ENCODE assay signal across 20 cellular contexts in genomic region chr11:116868066-116868465, GRCh38. TPM values are rescaled to one million over a fixed set of nuclear protein-coding genes. Genes with fewer than 3 reads are reported as not detected.
A peak's percentile ranks its signal among the peaks of the same experiment; 100 is the strongest.
DNase-seq lines count a peak whose midpoint lies in the region; ATAC-seq and TF ChIP-seq lines count a peak whose summit lies in the region.
"Had no signal": no experiment of that assay in that cellular context is flagged by ENCODE, and none has a peak within 500 bp of the region (broad histone marks: within the 10 kb centered on the region; RNA-seq: fewer than 3 reads in every experiment).

No MANE protein-coding gene starts in this region.

- no peak overlapping the region for H3K9ac ChIP-seq in subcutaneous abdominal adipose tissue (ENCODE audit: low read length in 5 of 5)
- H3K9ac ChIP-seq: BLaER1 had no signal

- DNase-seq in CD4-positive, CD25-positive, alpha-beta regulatory T cell, result no peak
- DNase-seq in left ventricle myocardium superior (no peak), occipital lobe (lab: John Stamatoyannopoulos, UW) (no peak), foreskin keratinocyte (no peak)
- no peak for DNase-seq in activated naive CD4-positive, alpha-beta T cell treated with anti-CD3 and anti-CD28 coated beads, Interleukin-2, amount 50 U/mL, for 72 hours (ENCODE audit: low spot score in 2 of 2)
- DNase-seq: CD4-positive, alpha-beta T cell; IMR-90; KG1; MG63; NCI-H1105 treated with DMSO at 0.1 percent for 48 hours; NCI-H2029 treated with DMSO at 0.1 percent for 48 hours; NCI-H446 treated with DMSO at 0.1 percent for 48 hours; NCI-H526; NCI-H82; NK-92 treated with Interleukin-12 subunit alpha and Interleukin-12 subunit beta, amount 100 ng/mL, for 24 hours; PC-3 had no signal

- no peaks in the 10 kb centered on the region for H3K27me3 ChIP-seq in CD4-positive, CD25-positive, alpha-beta regulatory T cell (ENCODE audit: control insufficient read depth, insufficient read depth, low read length)
- H3K27me3 ChIP-seq in subcutaneous abdominal adipose tissue (ENCODE audit: control insufficient read depth in 5 of 5, insufficient read depth in 4 of 5, low read length in 5 of 5), result no peaks in the 10 kb centered on the region
- no peaks in the 10 kb centered on the region for H3K27me3 ChIP-seq in foreskin keratinocyte
- H3K27me3 ChIP-seq: BLaER1, MG63 had no signal

- H3K27ac ChIP-seq in CD4-positive, CD25-positive, alpha-beta regulatory T cell (ENCODE audit: insufficient read depth, low read length, poor library complexity, severe bottlenecking), result no peak overlapping the region
- H3K27ac ChIP-seq in cingulate gyrus (ENCODE audit: low read depth, low read length) (peak overlapping the region; percentile 70), subcutaneous abdominal adipose tissue (ENCODE audit: low read depth, low read length) (peak overlapping the region; percentile 76), foreskin keratinocyte (no peak overlapping the region)
- H3K27ac ChIP-seq: BLaER1 had no signal

- H3K36me3 Mint-ChIP-seq in CD4-positive, CD25-positive, alpha-beta regulatory T cell, result peaks cover 74% of the 10 kb centered on the region
- H3K36me3 Mint-ChIP-seq in activated naive CD4-positive, alpha-beta T cell treated with anti-CD3 and anti-CD28 coated beads, Interleukin-2, amount 50 U/mL, for 72 hours, result peaks cover 11 to 32% of the 10 kb centered on the region in 2 donors

- no peak for TF ChIP-seq CTCF in foreskin keratinocyte (conservative IDR thresholded peaks at IDR 0.05)

- no peak overlapping the region for H3K4me3 Mint-ChIP-seq in CD4-positive, CD25-positive, alpha-beta regulatory T cell
- H3K4me3 Mint-ChIP-seq: CD4-positive, alpha-beta T cell had no signal

- H3K9me3 Mint-ChIP-seq in CD4-positive, CD25-positive, alpha-beta regulatory T cell, result peaks cover 0 to 1% (median 0%) of the 10 kb centered on the region in 7 donors
- H3K9me3 Mint-ChIP-seq in activated naive CD4-positive, alpha-beta T cell treated with anti-CD3 and anti-CD28 coated beads, Interleukin-2, amount 50 U/mL, for 72 hours, result no peaks in the 10 kb centered on the region
- H3K9me3 Mint-ChIP-seq: CD4-positive, alpha-beta T cell had no signal

- H3K27ac Mint-ChIP-seq in CD4-positive, CD25-positive, alpha-beta regulatory T cell, result peak overlapping the region in 2 of 3 donors; percentile 29 to 58
- no peak overlapping the region for H3K27ac Mint-ChIP-seq in activated naive CD4-positive, alpha-beta T cell treated with anti-CD3 and anti-CD28 coated beads, Interleukin-2, amount 50 U/mL, for 72 hours
- H3K27ac Mint-ChIP-seq: CD4-positive, alpha-beta T cell had no signal

- intact Hi-C loops in left ventricle myocardium superior (cut with micrococcal nuclease), result no loop called here

- no peaks in the 10 kb centered on the region for H3K4me1 ChIP-seq in CD4-positive, CD25-positive, alpha-beta regulatory T cell (ENCODE audit: control insufficient read depth, insufficient read depth, low read length, poor library complexity, severe bottlenecking)
- peaks cover 4 to 45% (median 32%) of the 10 kb centered on the region in 5 donors for H3K4me1 ChIP-seq in subcutaneous abdominal adipose tissue (ENCODE audit: control insufficient read depth in 5 of 5, insufficient read depth in 5 of 5, low read length in 5 of 5)
- peaks cover 17% of the 10 kb centered on the region for H3K4me1 ChIP-seq in foreskin keratinocyte
- H3K4me1 ChIP-seq: BLaER1 had no signal

- H3K27me3 Mint-ChIP-seq in CD4-positive, CD25-positive, alpha-beta regulatory T cell, result no peaks in the 10 kb centered on the region
- H3K27me3 Mint-ChIP-seq: CD4-positive, alpha-beta T cell had no signal

- ATAC-seq in CD4-positive, CD25-positive, alpha-beta regulatory T cell (ENCODE audit: low read depth in 2 of 2), result no peak
- peak; percentile 74 for ATAC-seq in left ventricle myocardium superior
- no peak for ATAC-seq in activated naive CD4-positive, alpha-beta T cell treated with anti-CD3 and anti-CD28 coated beads, Interleukin-2, amount 50 U/mL, for 72 hours
- no peak for ATAC-seq in foreskin keratinocyte
- ATAC-seq: PC-3 had no signal

- no peaks in the 10 kb centered on the region for H3K9me3 ChIP-seq in CD4-positive, CD25-positive, alpha-beta regulatory T cell (ENCODE audit: control insufficient read depth in 2 of 2, low read length in 2 of 2)
- no peaks in the 10 kb centered on the region for H3K9me3 ChIP-seq in subcutaneous abdominal adipose tissue (ENCODE audit: control insufficient read depth in 5 of 5, low read length in 5 of 5)
- H3K9me3 ChIP-seq: BLaER1, MG63 had no signal

- peaks cover 83% of the 10 kb centered on the region for H3K36me3 ChIP-seq in CD4-positive, CD25-positive, alpha-beta regulatory T cell (ENCODE audit: control insufficient read depth, insufficient read depth, low read length)
- H3K36me3 ChIP-seq in subcutaneous abdominal adipose tissue (ENCODE audit: control insufficient read depth in 5 of 5, insufficient read depth in 5 of 5, low read length in 5 of 5), result peaks cover 20 to 92% (median 62%) of the 10 kb centered on the region in 5 donors

- H3K4me3 ChIP-seq in CD4-positive, CD25-positive, alpha-beta regulatory T cell (ENCODE audit: low read depth, low read length), result no peak overlapping the region
- H3K4me3 ChIP-seq in subcutaneous abdominal adipose tissue (ENCODE audit: low read depth in 1 of 5, low read length in 5 of 5), result no peak overlapping the region
- H3K4me3 ChIP-seq: BLaER1, MG63 had no signal

- peaks cover 0 to 11% (median 0%) of the 10 kb centered on the region in 4 donors for H3K4me1 Mint-ChIP-seq in CD4-positive, CD25-positive, alpha-beta regulatory T cell

RNA-seq across cellular contexts. Expression of gene APOA1, which starts 30.6 kb away (rescaled TPM):
- not detected for total RNA-seq in CD4-positive, CD25-positive, alpha-beta regulatory T cell
- polyA plus RNA-seq in CD4-positive, CD25-positive, alpha-beta regulatory T cell, result under 1 TPM in 1 of 4 donors, not detected in 3; 0.34 TPM
- total RNA-seq in left ventricle myocardium superior (9.2 TPM), occipital lobe (0.78 TPM), foreskin keratinocyte (not detected in 2 replicates)
- under 1 TPM in 1 of 2 donors, not detected in 1; 0.84 TPM for total RNA-seq in activated naive CD4-positive, alpha-beta T cell treated with anti-CD3 and anti-CD28 coated beads, Interleukin-2, amount 50 U/mL, for 72 hours
- not detected in 2 replicates for polyA plus RNA-seq in foreskin keratinocyte
- polyA plus RNA-seq: AG04450 had no signal

RNA-seq across cellular contexts. Expression of gene APOC3, which starts 38.4 kb away (rescaled TPM):
- total RNA-seq in CD4-positive, CD25-positive, alpha-beta regulatory T cell, result not detected
- not detected for polyA plus RNA-seq in CD4-positive, CD25-positive, alpha-beta regulatory T cell
- total RNA-seq in left ventricle myocardium superior, result not detected
- total RNA-seq in activated naive CD4-positive, alpha-beta T cell treated with anti-CD3 and anti-CD28 coated beads, Interleukin-2, amount 50 U/mL, for 72 hours, result not detected
- not detected for total RNA-seq in occipital lobe
- not detected in 2 replicates for total RNA-seq in foreskin keratinocyte
- not detected in 2 replicates for polyA plus RNA-seq in foreskin keratinocyte
- total RNA-seq: CD4-positive, alpha-beta T cell; IMR-90; PC-3 had no signal
- polyA plus RNA-seq: AG04450, IMR-90 had no signal

RNA-seq across cellular contexts. Expression of gene APOA4, which starts 45.0 kb away (rescaled TPM):
- not detected for total RNA-seq in CD4-positive, CD25-positive, alpha-beta regulatory T cell
- not detected for polyA plus RNA-seq in CD4-positive, CD25-positive, alpha-beta regulatory T cell
- total RNA-seq in left ventricle myocardium superior (not detected), occipital lobe (not detected), foreskin keratinocyte (not detected in 2 replicates)
- not detected for total RNA-seq in activated naive CD4-positive, alpha-beta T cell treated with anti-CD3 and anti-CD28 coated beads, Interleukin-2, amount 50 U/mL, for 72 hours
- polyA plus RNA-seq in foreskin keratinocyte, result not detected in 2 replicates
- total RNA-seq: CD4-positive, alpha-beta T cell; IMR-90; PC-3 had no signal
- polyA plus RNA-seq: AG04450, IMR-90 had no signal

Comparison
In these comparisons a context has a peak if more than half of its experiments do, and no peak if none do; other contexts are left out.
1. H3K27ac ChIP-seq: peak in cingulate gyrus (single experiment) and subcutaneous abdominal adipose tissue (single experiment); none in CD4-positive, CD25-positive, alpha-beta regulatory T cell (single experiment) and foreskin keratinocyte (single experiment).
2. H3K27ac Mint-ChIP-seq: peak in CD4-positive, CD25-positive, alpha-beta regulatory T cell (2 of 3); none in activated naive CD4-positive, alpha-beta T cell treated with anti-CD3 and anti-CD28 coated beads, Interleukin-2, amount 50 U/mL, for 72 hours (0 of 2).